10 cellular contexts compared by ENCODE assay signal in the genomic region with DNA sequence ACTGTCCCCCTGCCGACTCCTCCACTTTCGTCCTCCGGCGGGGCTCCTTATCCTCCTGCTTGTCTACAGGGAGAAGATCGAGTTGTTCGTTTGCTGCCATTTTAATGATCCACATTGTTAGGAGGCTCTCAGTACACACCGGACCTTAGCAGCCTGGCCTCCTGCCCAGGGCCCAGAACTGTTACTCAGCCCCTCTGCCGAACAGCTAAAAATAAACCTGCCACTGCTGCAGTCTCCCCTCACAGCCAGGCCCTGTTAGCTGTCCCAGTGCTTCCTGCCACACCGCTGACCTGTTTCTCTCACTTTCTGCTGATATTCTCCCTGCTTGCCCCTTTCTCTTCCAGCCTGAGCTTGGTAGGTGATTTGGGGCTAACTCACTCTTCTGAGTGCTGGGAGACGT. TPM values are rescaled to one million over a fixed set of nuclear protein-coding genes. Genes with fewer than 3 reads are reported as not detected.
DNase-seq lines count a peak whose midpoint lies in the region; ATAC-seq and TF ChIP-seq lines count a peak whose summit lies in the region.
"Had no signal": no experiment of that assay in that cellular context is flagged by ENCODE, and none has a peak within 500 bp of the region (broad histone marks: within the 10 kb centered on the region; RNA-seq: fewer than 3 reads in every experiment).

No MANE protein-coding gene starts in this region.

- H3K9me3 ChIP-seq in fibroblast of lung (ENCODE audit: control insufficient read depth, insufficient read depth, low read depth, low read length): no peaks in the 10 kb centered on the region
- H3K9me3 ChIP-seq: neutrophil had no signal

- peaks cover 97% of the 10 kb centered on the region for H3K4me1 Mint-ChIP-seq in nephron
- H3K4me1 Mint-ChIP-seq in stimulated activated memory B cell treated with anti-CD40 and anti-IgM and Interleukin-4, amounts not matched to agents 10 μg/mL and 1 μg/mL and 100 μg/mL, for 72 hours: peaks cover 88% of the 10 kb centered on the region

- DNase-seq in AG08396 (ENCODE audit: low spot score) (peak; percentile 79), RPMI8226 (peak; percentile 87), fibroblast of lung (ENCODE audit: low read depth in 2 of 2) (peak; percentile 74 to 91), NCI-H69 (lab: John Stamatoyannopoulos, UW) (no peak), NCI-H526 treated with DMSO at 0.1 percent for 48 hours (lab: John Stamatoyannopoulos, UW) (no peak), NCI-H2029 (lab: John Stamatoyannopoulos, UW) (no peak)
- DNase-seq: DND-41 had no signal

- no peaks in the 10 kb centered on the region for H3K27me3 ChIP-seq in fibroblast of lung (ENCODE audit: control insufficient read depth, insufficient read depth, low read length)
- H3K27me3 ChIP-seq: neutrophil had no signal

- peaks cover 99% of the 10 kb centered on the region for H3K79me2 ChIP-seq in fibroblast of lung (ENCODE audit: control insufficient read depth, insufficient read depth, low read length)

- no peak overlapping the region for H2AFZ ChIP-seq in fibroblast of lung (ENCODE audit: low read length)

- peak overlapping the region; percentile 84 for H3K4me2 ChIP-seq in fibroblast of lung (ENCODE audit: extremely low read depth, insufficient read depth, low read length)

- H3K36me3 ChIP-seq in fibroblast of lung (ENCODE audit: control insufficient read depth, insufficient read depth, low read length): peaks cover 5% of the 10 kb centered on the region

- peaks cover 5% of the 10 kb centered on the region for H4K20me1 ChIP-seq in fibroblast of lung (ENCODE audit: control insufficient read depth, extremely low read depth, insufficient read depth, low read length)

- H3K9ac ChIP-seq in fibroblast of lung (ENCODE audit: insufficient read depth, low read length): peak overlapping the region; percentile 36

- H3K27ac Mint-ChIP-seq in nephron: peak overlapping the region; percentile 87 to 88 (median 87)
- no peak overlapping the region for H3K27ac Mint-ChIP-seq in stimulated activated memory B cell treated with anti-CD40 and anti-IgM and Interleukin-4, amounts not matched to agents 10 μg/mL and 1 μg/mL and 100 μg/mL, for 72 hours

- no peak for ATAC-seq in stimulated activated memory B cell treated with anti-CD40 and anti-IgM and Interleukin-4, amounts not matched to agents 10 μg/mL and 1 μg/mL and 100 μg/mL, for 72 hours

- H3K36me3 Mint-ChIP-seq in nephron (ENCODE audit: low read depth): peaks cover 23% of the 10 kb centered on the region
- peaks cover 38% of the 10 kb centered on the region for H3K36me3 Mint-ChIP-seq in stimulated activated memory B cell treated with anti-CD40 and anti-IgM and Interleukin-4, amounts not matched to agents 10 μg/mL and 1 μg/mL and 100 μg/mL, for 72 hours

- H3K27me3 Mint-ChIP-seq in nephron (ENCODE audit: low read depth): no peaks in the 10 kb centered on the region
- H3K27me3 Mint-ChIP-seq in stimulated activated memory B cell treated with anti-CD40 and anti-IgM and Interleukin-4, amounts not matched to agents 10 μg/mL and 1 μg/mL and 100 μg/mL, for 72 hours: no peaks in the 10 kb centered on the region

- no peaks in the 10 kb centered on the region for H3K9me3 Mint-ChIP-seq in nephron
- no peaks in the 10 kb centered on the region for H3K9me3 Mint-ChIP-seq in stimulated activated memory B cell treated with anti-CD40 and anti-IgM and Interleukin-4, amounts not matched to agents 10 μg/mL and 1 μg/mL and 100 μg/mL, for 72 hours

- peaks cover 50% of the 10 kb centered on the region for H3K4me1 ChIP-seq in fibroblast of lung (ENCODE audit: control insufficient read depth, extremely low read depth, insufficient read depth, low read length)

- peak overlapping the region; percentile 79 for H3K27ac ChIP-seq in fibroblast of lung (ENCODE audit: insufficient read depth, low read length)
- H3K27ac ChIP-seq: neutrophil had no signal

- H3K4me3 ChIP-seq in fibroblast of lung (replicated peaks in 1 of 4; ENCODE audit: control extremely low read depth in 1 of 4, insufficient read depth in 1 of 4, low read depth in 3 of 4, low read length in 4 of 4): peak overlapping the region in 1 of 4 experiments; percentile 28

- TF ChIP-seq CTCF in fibroblast of lung (conservative IDR thresholded peaks at IDR 0.05 in 1 of 2, IDR thresholded peaks at IDR 0.05 in 1 of 2; ENCODE audit: low read depth in 1 of 2, low read length in 2 of 2) (no peak), nephron (IDR thresholded peaks at IDR 0.05; ENCODE audit: unreplicated experiment in 3 of 3) (no peak)

- H3K4me3 Mint-ChIP-seq in nephron: peak overlapping the region in 2 of 3 experiments; percentile 40
- no peak overlapping the region for H3K4me3 Mint-ChIP-seq in stimulated activated memory B cell treated with anti-CD40 and anti-IgM and Interleukin-4, amounts not matched to agents 10 μg/mL and 1 μg/mL and 100 μg/mL, for 72 hours

RNA-seq across cellular contexts. Expression of a gene that starts 8.3 kb away (rescaled TPM):
- total RNA-seq in fibroblast of lung: 31.3 and 51.9 TPM in 2 replicates
- polyA plus RNA-seq in fibroblast of lung: 74.4 and 85.7 TPM in 2 replicates
- 65.5 and 70.1 TPM in 2 replicates for polyA plus RNA-seq in fibroblast of lung (2012)
- 138 and 201 TPM in 2 replicates for polyA minus RNA-seq in fibroblast of lung (ENCODE audit: low replicate concordance)

RNA-seq across cellular contexts. Expression of a gene that starts 57.7 kb away (rescaled TPM):
- 28.5 and 38.5 TPM in 2 replicates for total RNA-seq in fibroblast of lung
- 9.3 and 10.2 TPM in 2 replicates for polyA plus RNA-seq in fibroblast of lung
- 10.7 and 11.2 TPM in 2 replicates for polyA plus RNA-seq in fibroblast of lung (2012)
- polyA minus RNA-seq in fibroblast of lung (ENCODE audit: low replicate concordance): 5.9 and 8.1 TPM in 2 replicates

Comparison
In these comparisons a context has a peak if more than half of its experiments do, and no peak if none do; other contexts are left out.
1. DNase-seq: peak in AG08396 (single experiment), RPMI8226 (single experiment) and fibroblast of lung (2 of 2); none in NCI-H69 (single experiment), NCI-H526 treated with DMSO at 0.1 percent for 48 hours (single experiment) and NCI-H2029 (single experiment).